ENCODE assay signal across 27 cellular contexts in the genomic region with DNA sequence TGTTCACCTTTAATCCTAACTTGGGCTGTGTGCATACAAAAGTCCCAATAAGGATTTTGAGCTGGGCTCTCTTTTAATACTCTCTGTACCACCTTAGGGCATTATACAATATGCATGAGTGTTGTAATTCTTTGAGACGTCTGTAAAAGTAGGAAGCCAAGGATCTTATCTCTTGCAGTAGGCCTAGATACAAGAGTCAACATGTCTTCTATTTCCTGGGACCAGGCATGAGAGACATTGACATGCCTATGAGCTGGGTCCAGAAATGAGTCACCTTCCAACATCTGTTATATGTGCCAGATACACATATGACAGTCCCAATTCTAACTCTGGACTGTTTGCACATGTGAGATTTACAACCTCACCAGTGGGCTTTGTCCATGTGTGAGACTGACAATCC.
"Had no signal": no experiment of that assay in that cellular context is flagged by ENCODE, and none has a peak within 500 bp of the region (broad histone marks: within the 10 kb centered on the region; RNA-seq: fewer than 3 reads in every experiment).

No MANE protein-coding gene starts in this region.

- H3K27ac ChIP-seq: left lung, lower lobe of right lung, ovary, prostate gland, stomach, thoracic aorta, tibial artery, upper lobe of right lung had no signal

- ATAC-seq: left colon; left lung; lower lobe of right lung; mucosa of descending colon; naive thymus-derived CD4-positive, alpha-beta T cell; natural killer cell treated with Interleukin-12 subunit alpha and Interleukin-12 subunit beta and Interleukin-15 and Interleukin-18, amount 100 ng/mL, for 72 hours; right cardiac atrium; sciatic nerve; stimulated activated naive B cell treated with anti-CD40 and anti-IgM and Interleukin-4, amounts not matched to agents 10 μg/mL and 1 μg/mL and 100 μg/mL, for 72 hours; stimulated activated naive CD8-positive, alpha-beta T cell treated with anti-CD3 and anti-CD28 coated beads, Interleukin-15, Interleukin-2, amounts not matched to agents 100 U/mL and 50 U/mL, for 24 hours; upper lobe of right lung had no signal

- H3K4me1 ChIP-seq: left lung, lower lobe of right lung, prostate gland, stomach, tibial artery, upper lobe of right lung had no signal

- H3K27me3 ChIP-seq: left lung, ovary, stomach, tibial artery, upper lobe of right lung had no signal

- FAIRE-seq: kidney, urothelium cell line had no signal

- H3K36me3 ChIP-seq: left lung, lower lobe of right lung, ovary, prostate gland, stomach, thoracic aorta, tibial artery, upper lobe of right lung had no signal

- DNase-seq: hippocampal formation; kidney; left colon; left lung; lower lobe of right lung; midbrain; mucosa of descending colon; naive thymus-derived CD4-positive, alpha-beta T cell; ovary; retina; right cardiac atrium; stimulated activated CD4-positive, alpha-beta T cell treated with anti-CD3 and anti-CD28 coated beads, Interleukin-12 subunit alpha, Interleukin-12 subunit beta, amount 100 ng/mL, for 4 hours; stimulated activated CD4-positive, alpha-beta T cell treated with anti-CD3 and anti-CD28 coated beads, Interleukin-15, amount 100 ng/mL, for 24 hours; stimulated activated CD4-positive, alpha-beta T cell treated with anti-CD3 and anti-CD28 coated beads, Interleukin-2, amount 100 ng/mL, for 24 hours; stimulated activated CD4-positive, alpha-beta T cell treated with anti-CD3 and anti-CD28 coated beads, Interleukin-4, amount 100 ng/mL, for 1 hour; stimulated activated naive B cell treated with anti-CD40 and anti-IgM and Interleukin-4, amounts not matched to agents 10 μg/mL and 1 μg/mL and 100 μg/mL, for 72 hours; stimulated activated naive CD8-positive, alpha-beta T cell treated with anti-CD3 and anti-CD28 coated beads, Interleukin-15, Interleukin-2, amounts not matched to agents 100 U/mL and 50 U/mL, for 24 hours; stomach; tibial artery; trophoblast cell; upper lobe of right lung had no signal

- H3K4me3 ChIP-seq: left lung, lower lobe of right lung, mucosa of descending colon, ovary, prostate gland, skin epidermis, stomach, thoracic aorta, tibial artery, upper lobe of right lung had no signal
